14 cellular contexts compared by ENCODE assay signal in the genomic region with DNA sequence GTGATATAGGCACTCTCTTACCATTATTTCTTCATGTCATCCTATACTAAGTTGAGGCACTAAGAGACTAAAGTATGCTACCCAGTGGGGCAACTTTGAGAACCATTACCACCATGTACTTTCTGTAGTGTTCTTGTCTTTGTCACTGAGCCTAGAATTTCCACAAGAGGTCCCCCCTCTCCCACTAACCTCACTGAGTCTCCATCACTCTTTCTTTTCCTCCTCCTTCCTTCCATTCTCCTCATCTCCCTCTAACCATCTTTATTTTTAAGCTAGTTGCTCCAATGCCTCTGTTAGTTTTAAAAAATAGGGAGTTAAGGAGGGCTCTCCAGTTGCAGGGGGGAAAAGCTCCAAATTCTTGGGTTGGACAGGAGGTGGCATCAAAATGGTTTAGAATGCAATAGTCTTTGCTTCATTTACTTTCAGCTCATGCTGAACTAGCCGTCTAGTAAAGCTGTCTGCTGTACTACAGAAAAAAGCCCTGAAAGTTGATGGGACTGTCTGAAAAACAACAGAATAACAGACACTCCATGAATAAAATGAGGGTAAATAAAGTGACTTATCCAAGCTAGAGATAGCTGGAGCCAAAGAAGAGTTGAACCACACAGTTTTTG.
A peak's percentile ranks its signal among the peaks of the same experiment; 100 is the strongest.
DNase-seq lines count a peak whose midpoint lies in the region; ATAC-seq and TF ChIP-seq lines count a peak whose summit lies in the region.
"Had no signal": no experiment of that assay in that cellular context is flagged by ENCODE, and none has a peak within 500 bp of the region (broad histone marks: within the 10 kb centered on the region; RNA-seq: fewer than 3 reads in every experiment).

No MANE protein-coding gene starts in this region.

- no peaks in the 10 kb centered on the region for H3K4me1 ChIP-seq in DND-41 (ENCODE audit: insufficient read depth, low read length)
- H3K4me1 ChIP-seq: sigmoid colon had no signal

- H3K4me1 Mint-ChIP-seq in chondrocyte (ENCODE audit: low read depth) (no peaks in the 10 kb centered on the region), osteocyte (ENCODE audit: unreplicated experiment) (no peaks in the 10 kb centered on the region)

- no peaks in the 10 kb centered on the region for H3K79me2 ChIP-seq in DND-41 (ENCODE audit: insufficient read depth, low read length)

- no peaks in the 10 kb centered on the region for H3K27me3 ChIP-seq in DND-41 (ENCODE audit: insufficient read depth, low read length, poor library complexity)
- H3K27me3 ChIP-seq: sigmoid colon had no signal

- H3K27ac ChIP-seq in DND-41 (ENCODE audit: low read length) = no peak overlapping the region
- H3K27ac ChIP-seq: sigmoid colon had no signal

- no peak for DNase-seq in DND-41
- DNase-seq in NB4 (ENCODE audit: low read depth) = peak; percentile 2
- no peak for DNase-seq in chondrocyte (ENCODE audit: low spot score)
- DNase-seq in osteocyte (ENCODE audit: extremely low spot score, unreplicated experiment) = no peak
- DNase-seq in SIG-M5 (lab: John Stamatoyannopoulos, UW) = no peak
- DNase-seq: activated CD8-positive, alpha-beta T cell treated with anti-CD3 and anti-CD28 coated beads, Interleukin-2, amount 10 ng/mL, durations not matched to agents 7 days and 5 days; aorta; NCI-H2081 treated with DMSO at 0.1 percent for 48 hours; sigmoid colon; stimulated activated CD8-positive, alpha-beta memory T cell treated with anti-CD3 and anti-CD28 coated beads, Interleukin-4, amount 100 ng/mL, for 48 hours had no signal

- no peak overlapping the region for H2AFZ ChIP-seq in DND-41 (ENCODE audit: low read depth, low read length)

- ATAC-seq in DND-41 (ENCODE audit: insufficient read depth, low read depth) (no peak), GM21447 (IDR thresholded peaks at IDR 0.05; ENCODE audit: unreplicated experiment) (no peak), HG02759 (IDR thresholded peaks at IDR 0.05; ENCODE audit: unreplicated experiment) (no peak), GM21381 (IDR thresholded peaks at IDR 0.05; ENCODE audit: unreplicated experiment) (no peak)
- ATAC-seq: activated CD8-positive, alpha-beta T cell treated with anti-CD3 and anti-CD28 coated beads, Interleukin-2, amount 10 ng/mL, durations not matched to agents 7 days and 5 days had no signal

- H3K4me3 Mint-ChIP-seq in chondrocyte (ENCODE audit: unreplicated experiment) (no peak overlapping the region), osteocyte (ENCODE audit: unreplicated experiment) (no peak overlapping the region)
- H3K4me3 Mint-ChIP-seq: activated CD8-positive, alpha-beta T cell treated with anti-CD3 and anti-CD28 coated beads, Interleukin-2, amount 10 ng/mL, durations not matched to agents 7 days and 5 days had no signal

- H3K9me3 Mint-ChIP-seq in chondrocyte (ENCODE audit: low read depth) (no peaks in the 10 kb centered on the region), osteocyte (ENCODE audit: unreplicated experiment) (no peaks in the 10 kb centered on the region)

- no peak overlapping the region for H3K4me2 ChIP-seq in DND-41 (ENCODE audit: insufficient read depth, low read length)

- peaks cover 22% of the 10 kb centered on the region for H3K27me3 Mint-ChIP-seq in chondrocyte (ENCODE audit: low read depth)
- H3K27me3 Mint-ChIP-seq in osteocyte (ENCODE audit: unreplicated experiment) = no peaks in the 10 kb centered on the region

- no peak overlapping the region for H3K9ac ChIP-seq in DND-41 (ENCODE audit: low read depth, low read length)

- no peaks in the 10 kb centered on the region for H3K36me3 ChIP-seq in DND-41 (ENCODE audit: insufficient read depth, low read length)
- H3K36me3 ChIP-seq: sigmoid colon had no signal

- no peaks in the 10 kb centered on the region for H3K9me3 ChIP-seq in DND-41 (ENCODE audit: insufficient read depth, low read length, severe bottlenecking)
- H3K9me3 ChIP-seq: sigmoid colon had no signal

- H3K36me3 Mint-ChIP-seq in chondrocyte (ENCODE audit: low read depth) = no peaks in the 10 kb centered on the region
- no peaks in the 10 kb centered on the region for H3K36me3 Mint-ChIP-seq in osteocyte (ENCODE audit: unreplicated experiment)

- H3K27ac Mint-ChIP-seq in chondrocyte (ENCODE audit: unreplicated experiment) (no peak overlapping the region), osteocyte (ENCODE audit: unreplicated experiment) (no peak overlapping the region)
- H3K27ac Mint-ChIP-seq: activated CD8-positive, alpha-beta T cell treated with anti-CD3 and anti-CD28 coated beads, Interleukin-2, amount 10 ng/mL, durations not matched to agents 7 days and 5 days had no signal

- H3K4me3 ChIP-seq in DND-41 (ENCODE audit: low read depth in 1 of 2, low read length in 2 of 2) = no peak overlapping the region
- no peak overlapping the region for H3K4me3 ChIP-seq in NB4 (ENCODE audit: low read depth, low read length)
- H3K4me3 ChIP-seq: lung, sigmoid colon had no signal

- peak; percentile 24 for TF ChIP-seq CTCF in DND-41 (IDR thresholded peaks at IDR 0.05; ENCODE audit: borderline replicate concordance, extremely low read depth, low read length, poor library complexity, severe bottlenecking)
- TF ChIP-seq CTCF in NB4 (IDR thresholded peaks at IDR 0.05; ENCODE audit: low read depth, low read length) = peak; percentile 5
- peak; percentile 70 for TF ChIP-seq CTCF in chondrocyte (IDR thresholded peaks at IDR 0.05)
- TF ChIP-seq CTCF in osteocyte (IDR thresholded peaks at IDR 0.05) = peak; percentile 48

- no peaks in the 10 kb centered on the region for H4K20me1 ChIP-seq in DND-41 (ENCODE audit: insufficient read depth, low read length)

- TF ChIP-seq POLR2A in NB4 (IDR thresholded peaks at IDR 0.05; ENCODE audit: extremely low read depth, insufficient read length) = no peak

Comparison
In these comparisons a context has a peak if more than half of its experiments do, and no peak if none do; other contexts are left out.
1. CTCF ChIP-seq: peak in every context shown above with its lines; median percentile 70 in chondrocyte; 48 in osteocyte; 24 in DND-41; 5 in NB4.